Comparison of ENCODE assay signal across 8 cellular contexts in the genomic region with DNA sequence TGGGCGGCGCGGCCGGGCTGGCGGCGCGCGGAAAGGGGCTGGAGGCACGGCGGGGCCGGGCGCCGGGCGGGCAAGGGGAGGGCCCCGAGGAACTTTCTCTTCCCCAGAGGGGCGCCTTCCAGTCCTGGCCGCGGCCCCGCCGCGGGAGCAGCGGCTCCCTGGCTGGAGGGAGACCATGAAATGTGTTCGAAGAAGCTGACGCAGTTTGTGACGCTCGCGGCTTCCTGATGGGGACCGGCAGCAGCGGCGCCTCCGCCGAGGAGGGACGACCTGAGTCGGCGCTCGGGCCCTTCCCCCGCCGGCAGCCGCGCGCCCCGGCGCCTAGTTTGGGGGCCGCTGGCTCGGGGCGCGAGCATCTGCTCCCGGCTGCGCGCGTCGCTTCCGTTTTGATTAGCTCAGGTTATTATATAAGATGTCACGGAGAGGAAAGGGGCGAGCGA. TPM values are rescaled to one million over a fixed set of nuclear protein-coding genes. Genes with fewer than 3 reads are reported as not detected.
A peak's percentile ranks its signal among the peaks of the same experiment; 100 is the strongest.
DNase-seq lines count a peak whose midpoint lies in the region; ATAC-seq and TF ChIP-seq lines count a peak whose summit lies in the region.

No MANE protein-coding gene starts in this region.

- peak overlapping the region; percentile 48 to 96 (median 87) for H3K4me3 ChIP-seq in dorsolateral prefrontal cortex

- peak overlapping the region; percentile 84 to 100 (median 97) for H3K27ac ChIP-seq in dorsolateral prefrontal cortex

- peak; percentile 46 for ATAC-seq in HG02571 (IDR thresholded peaks at IDR 0.05; ENCODE audit: unreplicated experiment)

- TF ChIP-seq CTCF in dorsolateral prefrontal cortex (IDR thresholded peaks at IDR 0.05 in 54 of 56, conservative IDR thresholded peaks at IDR 0.05 in 2 of 56; ENCODE audit: low read depth in 1 of 56, partially characterized antibody in 56 of 56): peak in 5 of 56 donors; percentile 3 to 18 (median 14)

- intact Hi-C loops in dorsolateral prefrontal cortex (cut with DNase I): loop anchor here (1.0 to 5.0 kb wide), 7 partner anchors 57 to 256 kb away; a partner anchor contains a TSS

- no peaks in the 10 kb centered on the region for H3K27me3 ChIP-seq in dorsolateral prefrontal cortex

- DNase-seq in NCI-H1417 (lab: John Stamatoyannopoulos, UW) (peak; percentile 38 to 74 (median 72)), NCI-H1417 treated with DMSO at 0.1 percent for 48 hours (lab: John Stamatoyannopoulos, UW) (no peak), NCI-H146 (lab: John Stamatoyannopoulos, UW) (peak; percentile 80), dorsolateral prefrontal cortex (peak in 8 of 10 donors; percentile 57 to 78 (median 64)), lung microvascular endothelial cell (ENCODE audit: low read depth in 2 of 2) (peak; percentile 39 to 62)
- DNase-seq in activated CD4-positive, alpha-beta T cell treated with anti-CD3 and anti-CD28 coated beads, Interleukin-2, amount 50 U/mL, for 48 hours: peak; percentile 61 to 69
- DNase-seq in stimulated activated CD4-positive, alpha-beta T cell treated with anti-CD3 and anti-CD28 coated beads, TNF-alpha, amount 100 ng/mL, for 4 hours (ENCODE audit: low read depth in 3 of 3): peak; percentile 40 to 55 (median 46)

RNA-seq across cellular contexts. Expression of a gene that starts 57.2 kb away (rescaled TPM):
- total RNA-seq in dorsolateral prefrontal cortex (10 to 100 TPM; 51.8 to 95.1 (median 70.1) TPM), lung microvascular endothelial cell (28.5 and 30.2 TPM in 2 replicates)
